ENCODE assay signal across 23 cellular contexts in genomic region chr13:113809934-113810333, GRCh38. TPM values are rescaled to one million over a fixed set of nuclear protein-coding genes. Genes with fewer than 3 reads are reported as not detected.
"Had no signal": no experiment of that assay in that cellular context is flagged by ENCODE, and none has a peak within 500 bp of the region (broad histone marks: within the 10 kb centered on the region; RNA-seq: fewer than 3 reads in every experiment).

No MANE protein-coding gene starts in this region.

- H3K27me3 ChIP-seq: adrenal gland, SJCRH30 had no signal

- DNase-seq: activated CD4-positive, alpha-beta memory T cell treated with anti-CD3 and anti-CD28 coated beads, Interleukin-2, amount 10 ng/mL, durations not matched to agents 7 days and 5 days; activated CD4-positive, alpha-beta T cell treated with anti-CD3 and anti-CD28 coated beads, Interleukin-2, amount 10 ng/mL, durations not matched to agents 7 days and 5 days; activated CD4-positive, CD25-positive, alpha-beta regulatory T cell; activated gamma-delta T cell treated with Interleukin-2 at 50 U/mL for 16 hours; activated naive CD4-positive, alpha-beta T cell treated with anti-CD3 and anti-CD28 coated beads, Interleukin-2, amount 50 U/mL, for 16 hours; activated naive CD8-positive, alpha-beta T cell treated with anti-CD3 and anti-CD28 coated beads, Interleukin-2, amount 10 ng/mL, durations not matched to agents 7 days and 5 days; activated T-cell treated with anti-CD3 and anti-CD28 coated beads for 4 hours; activated T-cell treated with anti-CD3 and anti-CD28 coated beads, Interleukin-2, amount 50 U/mL, for 48 hours; adrenal gland; central memory CD4-positive, alpha-beta T cell; MM.1S; NCI-H1105; NCI-H146; NCI-H2029; NCI-H446; NCI-H524; PC-9; SJCRH30; SK-N-SH; T-helper 1 cell had no signal

- H3K9me3 ChIP-seq: adrenal gland, SJCRH30, SK-N-SH had no signal

- H3K36me3 ChIP-seq: adrenal gland, breast epithelium, SJCRH30 had no signal

- H3K4me3 ChIP-seq: adrenal gland, breast epithelium, PC-9, SJCRH30 had no signal

- H3K4me1 ChIP-seq: adrenal gland, breast epithelium had no signal

- H3K9ac ChIP-seq: SK-N-SH had no signal

- H3K9me2 ChIP-seq: SK-N-SH had no signal

- H3K4me2 ChIP-seq: PC-9, SK-N-SH had no signal

- H2AFZ ChIP-seq: PC-9 had no signal

- H3K27ac ChIP-seq: adrenal gland, breast epithelium, PC-9, SJCRH30, VCaP had no signal

- ATAC-seq: activated T-helper 17 cell treated with anti-CD3 and anti-CD28 coated beads, Interleukin-2, amount 50 U/mL, for 72 hours had no signal

RNA-seq across cellular contexts. Expression of gene TMEM255B, which starts 50.9 kb away (rescaled TPM):
- total RNA-seq: SJCRH30 had no signal
